In the genomic region with DNA sequence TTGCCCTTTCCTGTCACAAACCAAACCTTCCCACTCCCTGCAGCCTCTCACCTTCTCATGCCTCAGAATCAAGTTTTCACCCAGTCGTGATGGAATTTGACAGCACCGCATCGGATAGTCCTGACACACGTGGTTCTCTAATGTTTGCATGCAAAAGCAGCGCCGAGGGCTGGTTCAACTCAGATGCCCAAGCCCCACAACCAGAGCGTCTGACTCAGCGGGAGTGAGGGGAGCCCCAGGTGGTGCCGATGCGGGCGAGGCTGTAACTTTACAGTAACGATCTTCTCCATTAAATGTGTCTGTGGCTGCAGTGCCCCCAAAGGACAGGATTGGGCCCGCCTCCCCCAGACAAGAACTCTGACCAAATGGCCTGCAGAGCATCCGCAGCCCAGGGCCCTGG, we compare ENCODE assay signal across 28 cellular contexts.
DNase-seq lines count a peak whose midpoint lies in the region; TF ChIP-seq lines count a peak whose summit lies in the region.
"Had no signal": no experiment of that assay in that cellular context is flagged by ENCODE, and none has a peak within 500 bp of the region (broad histone marks: within the 10 kb centered on the region; RNA-seq: fewer than 3 reads in every experiment).

No MANE protein-coding gene starts in this region.

- no peak overlapping the region for H3K27ac ChIP-seq in CD8-positive, alpha-beta memory T cell (ENCODE audit: low read depth, low read length)
- H3K27ac ChIP-seq in coronary artery, result no peak overlapping the region
- H3K27ac ChIP-seq: ascending aorta, C4-2B, psoas muscle, upper lobe of right lung had no signal

- H3K36me3 Mint-ChIP-seq in activated CD4-positive, alpha-beta T cell treated with anti-CD3 and anti-CD28 coated beads, Interleukin-2, amount 10 ng/mL, durations not matched to agents 24 days and 14 days (ENCODE audit: low read depth), result peaks cover 85% of the 10 kb centered on the region
- H3K36me3 Mint-ChIP-seq in CD8-positive, alpha-beta memory T cell, result peaks cover 45 to 97% (median 62%) of the 10 kb centered on the region in 3 donors
- H3K36me3 Mint-ChIP-seq in neural crest cell (ENCODE audit: low read depth), result peaks cover 67% of the 10 kb centered on the region

- no peak overlapping the region for H3K4me3 Mint-ChIP-seq in activated CD4-positive, alpha-beta T cell treated with anti-CD3 and anti-CD28 coated beads, Interleukin-2, amount 10 ng/mL, durations not matched to agents 24 days and 14 days
- H3K4me3 Mint-ChIP-seq in CD8-positive, alpha-beta memory T cell, result peak overlapping the region in 1 of 7 donors; percentile 31
- no peak overlapping the region for H3K4me3 Mint-ChIP-seq in neural crest cell
- H3K4me3 Mint-ChIP-seq: activated CD4-positive, alpha-beta T cell treated with anti-CD3 and anti-CD28 coated beads for 36 hours; activated CD8-positive, alpha-beta memory T cell treated with anti-CD3 and anti-CD28 coated beads, Interleukin-2, amount 10 ng/mL, durations not matched to agents 7 days and 5 days; activated naive CD8-positive, alpha-beta T cell treated with anti-CD3 and anti-CD28 coated beads, Interleukin-2, amount 10 ng/mL, durations not matched to agents 7 days and 5 days; effector memory CD8-positive, alpha-beta T cell had no signal

- TF ChIP-seq CTCF in coronary artery (IDR thresholded peaks at IDR 0.05), result no peak
- no peak for TF ChIP-seq CTCF in neural crest cell (conservative IDR thresholded peaks at IDR 0.05)

- peaks cover 4% of the 10 kb centered on the region for H3K4me1 Mint-ChIP-seq in activated CD4-positive, alpha-beta T cell treated with anti-CD3 and anti-CD28 coated beads, Interleukin-2, amount 10 ng/mL, durations not matched to agents 24 days and 14 days
- peaks cover 34 to 47% (median 34%) of the 10 kb centered on the region in 3 donors for H3K4me1 Mint-ChIP-seq in CD8-positive, alpha-beta memory T cell
- H3K4me1 Mint-ChIP-seq in neural crest cell, result peaks cover 56% of the 10 kb centered on the region

- DNase-seq in activated CD4-positive, alpha-beta T cell treated with anti-CD3 and anti-CD28 coated beads, Interleukin-2, amount 10 ng/mL, durations not matched to agents 24 days and 14 days, result no peak
- DNase-seq in activated CD4-positive, alpha-beta T cell treated with anti-CD3 and anti-CD28 coated beads for 48 hours, result no peak
- no peak for DNase-seq in CD8-positive, alpha-beta memory T cell
- DNase-seq in coronary artery (ENCODE audit: low spot score) (peak; percentile 55), neural crest cell (ENCODE audit: low read depth, low spot score) (no peak), DMS53 (lab: John Stamatoyannopoulos, UW) (no peak), NCI-H2107 treated with DMSO at 0.1 percent for 48 hours (lab: John Stamatoyannopoulos, UW; ENCODE audit: unreplicated experiment) (no peak), UCSD-AML1 (lab: John Stamatoyannopoulos, UW; ENCODE audit: unreplicated experiment) (no peak)
- DNase-seq: activated CD4-positive, alpha-beta T cell treated with anti-CD3 and anti-CD28 coated beads for 36 hours; activated CD8-positive, alpha-beta memory T cell treated with anti-CD3 and anti-CD28 coated beads, Interleukin-2, amount 10 ng/mL, durations not matched to agents 7 days and 5 days; activated naive CD8-positive, alpha-beta T cell treated with anti-CD3 and anti-CD28 coated beads, Interleukin-2, amount 10 ng/mL, durations not matched to agents 7 days and 5 days; cortex of kidney; effector memory CD8-positive, alpha-beta T cell; IMR-90; mesenchymal stem cell; MV-4-11; NCI-H1436; NCI-H2081 treated with DMSO at 0.1 percent for 48 hours; NCI-H345; NCI-H69; psoas muscle; Right ventricle myocardium superior; stimulated activated CD4-positive, alpha-beta T cell treated with anti-CD3 and anti-CD28 coated beads, Interleukin-4, amount 100 ng/mL, for 4 hours; stimulated activated naive CD4-positive, alpha-beta T cell; upper lobe of right lung had no signal

- intact Hi-C loops in activated CD4-positive, alpha-beta T cell treated with anti-CD3 and anti-CD28 coated beads, Interleukin-2, amount 10 ng/mL, durations not matched to agents 24 days and 14 days (cut with micrococcal nuclease), result no loop called here

- H3K27ac Mint-ChIP-seq in activated CD4-positive, alpha-beta T cell treated with anti-CD3 and anti-CD28 coated beads, Interleukin-2, amount 10 ng/mL, durations not matched to agents 24 days and 14 days, result peak overlapping the region; percentile 72
- H3K27ac Mint-ChIP-seq in CD8-positive, alpha-beta memory T cell, result peak overlapping the region in 6 of 8 donors; percentile 24 to 80 (median 48)
- H3K27ac Mint-ChIP-seq in neural crest cell (ENCODE audit: unreplicated experiment), result peak overlapping the region; percentile 81
- H3K27ac Mint-ChIP-seq: activated CD4-positive, alpha-beta T cell treated with anti-CD3 and anti-CD28 coated beads for 36 hours had no signal

- no peaks in the 10 kb centered on the region for H3K27me3 ChIP-seq in CD8-positive, alpha-beta memory T cell (ENCODE audit: insufficient read depth, low read length, poor library complexity, severe bottlenecking)
- H3K27me3 ChIP-seq: ascending aorta, cardiac muscle cell, upper lobe of right lung had no signal

- H3K27me3 Mint-ChIP-seq in activated CD4-positive, alpha-beta T cell treated with anti-CD3 and anti-CD28 coated beads, Interleukin-2, amount 10 ng/mL, durations not matched to agents 24 days and 14 days, result no peaks in the 10 kb centered on the region
- H3K27me3 Mint-ChIP-seq in CD8-positive, alpha-beta memory T cell, result peaks cover 0 to 13% of the 10 kb centered on the region in 2 donors
- no peaks in the 10 kb centered on the region for H3K27me3 Mint-ChIP-seq in neural crest cell (ENCODE audit: low read depth)
- H3K27me3 Mint-ChIP-seq: activated CD4-positive, alpha-beta T cell treated with anti-CD3 and anti-CD28 coated beads for 36 hours; activated CD8-positive, alpha-beta memory T cell treated with anti-CD3 and anti-CD28 coated beads, Interleukin-2, amount 10 ng/mL, durations not matched to agents 7 days and 5 days; activated naive CD8-positive, alpha-beta T cell treated with anti-CD3 and anti-CD28 coated beads, Interleukin-2, amount 10 ng/mL, durations not matched to agents 7 days and 5 days; effector memory CD8-positive, alpha-beta T cell had no signal

- peaks cover 73% of the 10 kb centered on the region for H3K36me3 ChIP-seq in CD8-positive, alpha-beta memory T cell (ENCODE audit: insufficient read depth, low read length)

- H3K9me3 ChIP-seq in CD8-positive, alpha-beta memory T cell (ENCODE audit: low read length), result no peaks in the 10 kb centered on the region
- H3K9me3 ChIP-seq: psoas muscle, upper lobe of right lung had no signal

- peaks cover 5% of the 10 kb centered on the region for H3K9me3 Mint-ChIP-seq in activated CD4-positive, alpha-beta T cell treated with anti-CD3 and anti-CD28 coated beads, Interleukin-2, amount 10 ng/mL, durations not matched to agents 24 days and 14 days
- peaks cover 2 to 9% (median 4%) of the 10 kb centered on the region in 5 donors for H3K9me3 Mint-ChIP-seq in CD8-positive, alpha-beta memory T cell
- peaks cover 3% of the 10 kb centered on the region for H3K9me3 Mint-ChIP-seq in neural crest cell
- H3K9me3 Mint-ChIP-seq: effector memory CD8-positive, alpha-beta T cell had no signal

- no peak overlapping the region for H3K4me3 ChIP-seq in CD8-positive, alpha-beta memory T cell (ENCODE audit: low read length)
- H3K4me3 ChIP-seq in coronary artery, result no peak overlapping the region
- H3K4me3 ChIP-seq: ascending aorta, cardiac muscle cell, psoas muscle, upper lobe of right lung had no signal

- H3K4me1 ChIP-seq in CD8-positive, alpha-beta memory T cell (ENCODE audit: insufficient read depth, low read length), result no peaks in the 10 kb centered on the region
- H3K4me1 ChIP-seq: ascending aorta, psoas muscle, upper lobe of right lung had no signal

- POLR2A ChIA-PET in CD8-positive, alpha-beta memory T cell (lab: Charles Lee), result no interaction called here

- CTCF ChIA-PET in CD8-positive, alpha-beta memory T cell (lab: Charles Lee), result no interaction called here
